8 cellular contexts compared by ENCODE assay signal in genomic region chr19:39845172-39845571, GRCh38. TPM values are rescaled to one million over a fixed set of nuclear protein-coding genes. Genes with fewer than 3 reads are reported as not detected.
DNase-seq lines count a peak whose midpoint lies in the region; ATAC-seq and TF ChIP-seq lines count a peak whose summit lies in the region.

No MANE protein-coding gene starts in this region.

- peak overlapping the region; percentile 94 for H3K4me3 Mint-ChIP-seq in WTC11
- H3K4me3 Mint-ChIP-seq in stimulated activated naive B cell treated with anti-CD40 and anti-IgM and Interleukin-4, amounts not matched to agents 10 μg/mL and 1 μg/mL and 100 μg/mL, for 72 hours = peak overlapping the region; percentile 90 to 97

- POLR2A ChIA-PET in WTC11 (lab: Charles Lee) = interaction anchor here (0.6 kb wide), 1 partner anchor 116 kb away, joined by 4 read pairs; no protein-coding TSS in a partner anchor

- no CpG with 5 or more reads among the region's 5 CpGs for WGBS in iPS DF 6.9 (ENCODE audit: insufficient coverage, insufficient read length)

- no peak for ATAC-seq in WTC11
- ATAC-seq in stimulated activated naive B cell treated with anti-CD40 and anti-IgM and Interleukin-4, amounts not matched to agents 10 μg/mL and 1 μg/mL and 100 μg/mL, for 72 hours (replicated peaks) = no peak

- no peak overlapping the region for H3K27ac ChIP-seq in iPS DF 6.9 (ENCODE audit: low read length)

- H3K4me1 Mint-ChIP-seq in WTC11 = peaks cover 40% of the 10 kb centered on the region
- peaks cover 38 to 46% of the 10 kb centered on the region in 2 donors for H3K4me1 Mint-ChIP-seq in stimulated activated naive B cell treated with anti-CD40 and anti-IgM and Interleukin-4, amounts not matched to agents 10 μg/mL and 1 μg/mL and 100 μg/mL, for 72 hours

- H3K27me3 Mint-ChIP-seq in WTC11 (ENCODE audit: low read depth) = peaks cover 6% of the 10 kb centered on the region
- H3K27me3 Mint-ChIP-seq in stimulated activated naive B cell treated with anti-CD40 and anti-IgM and Interleukin-4, amounts not matched to agents 10 μg/mL and 1 μg/mL and 100 μg/mL, for 72 hours = peaks cover 0 to 7% of the 10 kb centered on the region in 2 donors

- peak overlapping the region; percentile 81; the same call in 1 of the 2 replicates for H3K4me3 ChIP-seq in iPS DF 6.9 (ENCODE audit: low read length)

- H3K9me3 Mint-ChIP-seq in WTC11 = no peaks in the 10 kb centered on the region
- H3K9me3 Mint-ChIP-seq in stimulated activated naive B cell treated with anti-CD40 and anti-IgM and Interleukin-4, amounts not matched to agents 10 μg/mL and 1 μg/mL and 100 μg/mL, for 72 hours = no peaks in the 10 kb centered on the region

- no peaks in the 10 kb centered on the region for H3K9me3 ChIP-seq in iPS DF 6.9 (ENCODE audit: control insufficient read depth, insufficient read depth, low read length)

- peaks cover 2% of the 10 kb centered on the region; the same call in 1 of the 2 replicates for H3K36me3 Mint-ChIP-seq in WTC11
- H3K36me3 Mint-ChIP-seq in stimulated activated naive B cell treated with anti-CD40 and anti-IgM and Interleukin-4, amounts not matched to agents 10 μg/mL and 1 μg/mL and 100 μg/mL, for 72 hours = peaks cover 14 to 30% of the 10 kb centered on the region in 2 donors

- H3K27ac Mint-ChIP-seq in WTC11 = peak overlapping the region; percentile 62; the same call in 1 of the 2 replicates
- peak overlapping the region; percentile 98 for H3K27ac Mint-ChIP-seq in stimulated activated naive B cell treated with anti-CD40 and anti-IgM and Interleukin-4, amounts not matched to agents 10 μg/mL and 1 μg/mL and 100 μg/mL, for 72 hours

- DNase-seq in NOMO-1 treated with DMSO at 0.1 percent for 48 hours (lab: John Stamatoyannopoulos, UW; ENCODE audit: unreplicated experiment) = peak; percentile 11
- no peak for DNase-seq in NOMO-1 treated with dmso at 0.1 percent for 144 hours (lab: John Stamatoyannopoulos, UW; ENCODE audit: unreplicated experiment)
- DNase-seq in WTC11 (ENCODE audit: low spot score) = no peak
- DNase-seq in iPS DF 6.9 (ENCODE audit: low read depth, low spot score) = no peak
- DNase-seq in stimulated activated naive B cell treated with anti-CD40 and anti-IgM and Interleukin-4, amounts not matched to agents 10 μg/mL and 1 μg/mL and 100 μg/mL, for 72 hours = no peak
- DNase-seq in HPDE6-E6E7 (ENCODE audit: extremely low spot score) = no peak
- no peak for DNase-seq in NCI-H1105 (lab: John Stamatoyannopoulos, UW)
- DNase-seq in NCI-H2029 (lab: John Stamatoyannopoulos, UW) = no peak

- H3K27me3 ChIP-seq in iPS DF 6.9 (ENCODE audit: control insufficient read depth, insufficient read depth, low read length) = no peaks in the 10 kb centered on the region

- H3K36me3 ChIP-seq in iPS DF 6.9 (ENCODE audit: control insufficient read depth, insufficient read depth, low read length) = 0 out of 2 replicates have a peak, but pooled peaks cover 3% of the 10 kb centered on the region

- CTCF ChIA-PET in WTC11 (lab: Charles Lee) = interaction anchor here (0.9 to 3.7 kb wide), 7 partner anchors 11 to 236 kb away, joined by 3 to 22 read pairs (median 5); partner anchors contain the start of gene DYRK1B

- TF ChIP-seq CTCF in WTC11 (IDR thresholded peaks at IDR 0.05) = no peak

- H3K4me1 ChIP-seq in iPS DF 6.9 (ENCODE audit: control insufficient read depth, insufficient read depth, low read length) = peaks cover 3% of the 10 kb centered on the region

TF ChIP-seq in WTC11, 78 proteins besides CTCF, POLR2A, EP300 and RAD21:
- TF ChIP-seq RELA (CRISPR knock-in tag; IDR thresholded peaks at IDR 0.05; ENCODE audit: borderline replicate concordance) (no peak), ZNF281 (CRISPR knock-in tag; IDR thresholded peaks at IDR 0.05) (no peak), ZNF423 (CRISPR knock-in tag; IDR thresholded peaks at IDR 0.05) (no peak), SOX15 (CRISPR knock-in tag; IDR thresholded peaks at IDR 0.05) (no peak), ZNF232 (CRISPR knock-in tag; IDR thresholded peaks at IDR 0.05) (no peak), ZNF396 (CRISPR knock-in tag; IDR thresholded peaks at IDR 0.05; ENCODE audit: borderline replicate concordance) (no peak), FOXP1 (CRISPR knock-in tag; IDR thresholded peaks at IDR 0.05; ENCODE audit: borderline replicate concordance) (no peak)
- TF ChIP-seq, protein P1, sequence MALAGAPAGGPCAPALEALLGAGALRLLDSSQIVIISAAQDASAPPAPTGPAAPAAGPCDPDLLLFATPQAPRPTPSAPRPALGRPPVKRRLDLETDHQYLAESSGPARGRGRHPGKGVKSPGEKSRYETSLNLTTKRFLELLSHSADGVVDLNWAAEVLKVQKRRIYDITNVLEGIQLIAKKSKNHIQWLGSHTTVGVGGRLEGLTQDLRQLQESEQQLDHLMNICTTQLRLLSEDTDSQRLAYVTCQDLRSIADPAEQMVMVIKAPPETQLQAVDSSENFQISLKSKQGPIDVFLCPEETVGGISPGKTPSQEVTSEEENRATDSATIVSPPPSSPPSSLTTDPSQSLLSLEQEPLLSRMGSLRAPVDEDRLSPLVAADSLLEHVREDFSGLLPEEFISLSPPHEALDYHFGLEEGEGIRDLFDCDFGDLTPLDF (CRISPR knock-in tag; IDR thresholded peaks at IDR 0.05) = no peak
- TF ChIP-seq, protein P2, sequence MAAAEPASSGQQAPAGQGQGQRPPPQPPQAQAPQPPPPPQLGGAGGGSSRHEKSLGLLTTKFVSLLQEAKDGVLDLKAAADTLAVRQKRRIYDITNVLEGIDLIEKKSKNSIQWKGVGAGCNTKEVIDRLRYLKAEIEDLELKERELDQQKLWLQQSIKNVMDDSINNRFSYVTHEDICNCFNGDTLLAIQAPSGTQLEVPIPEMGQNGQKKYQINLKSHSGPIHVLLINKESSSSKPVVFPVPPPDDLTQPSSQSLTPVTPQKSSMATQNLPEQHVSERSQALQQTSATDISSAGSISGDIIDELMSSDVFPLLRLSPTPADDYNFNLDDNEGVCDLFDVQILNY (CRISPR knock-in tag; IDR thresholded peaks at IDR 0.05) = no peak

RNA-seq across cellular contexts. Expression of gene FBL, which starts 1.0 kb away (rescaled TPM):
- total RNA-seq in WTC11 (2021) = 576 to 620 TPM (median 610 TPM) in 3 replicates

RNA-seq across cellular contexts. Expression of gene DYRK1B, which starts 11.2 kb away (rescaled TPM):
- 12.2 to 14.0 TPM (median 13.2 TPM) in 3 replicates for total RNA-seq in WTC11 (2021)
